In the genomic region with DNA sequence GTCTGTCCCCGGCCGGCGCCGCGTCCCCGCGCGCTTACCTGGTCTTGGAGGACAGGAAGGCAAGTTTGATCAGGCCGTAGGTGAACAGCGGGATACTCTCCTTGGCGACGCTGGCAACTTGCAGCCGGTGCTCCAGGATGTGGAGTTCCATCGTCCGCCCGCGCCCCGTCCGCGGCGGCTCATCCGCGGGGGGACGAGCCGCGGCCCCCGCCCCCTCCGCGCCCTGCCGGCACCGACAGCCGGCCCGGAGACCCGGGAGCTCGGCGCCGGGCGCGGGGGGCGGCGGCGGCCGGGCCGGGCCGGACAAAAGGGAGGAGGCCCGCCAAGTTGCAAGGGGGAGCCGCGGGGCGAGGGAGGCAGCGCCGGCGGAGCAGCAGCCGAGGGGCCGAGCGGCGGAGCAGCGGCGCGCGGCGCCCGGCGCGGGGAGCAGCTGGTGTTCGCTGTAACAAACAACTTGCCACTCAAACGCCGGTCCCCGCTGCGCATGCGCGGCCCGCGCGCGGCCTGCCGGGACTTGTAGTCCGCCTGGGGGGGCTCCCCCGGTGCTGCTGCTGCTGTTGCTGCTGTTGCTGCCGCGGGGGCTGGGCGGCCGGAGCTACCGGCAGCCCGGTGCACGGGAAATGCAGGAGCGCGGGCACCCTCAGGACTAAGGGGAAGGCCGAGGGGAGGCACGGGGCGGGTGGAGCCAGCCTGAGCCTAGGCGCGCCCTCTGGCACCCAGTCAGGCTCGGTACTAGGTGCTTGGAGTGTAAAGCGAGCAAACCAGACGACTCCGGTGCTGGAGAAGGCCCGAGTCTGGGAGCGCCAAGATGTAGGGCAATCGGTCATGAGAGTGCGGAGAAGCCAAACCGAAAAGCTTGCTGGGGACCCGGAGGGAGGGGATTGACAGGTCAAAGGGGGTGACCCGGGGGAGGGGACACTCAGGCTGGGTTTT, we compare ENCODE assay signal across 8 cellular contexts.
DNase-seq lines count a peak whose midpoint lies in the region; ATAC-seq and TF ChIP-seq lines count a peak whose summit lies in the region.
"Not testable (repeated sequence)": the region's sequence is repeated elsewhere in the genome, so short reads cannot be mapped to it uniquely, and the experiment has no call there.

No MANE protein-coding gene starts in this region.

- not testable (repeated sequence) for H3K4me1 Mint-ChIP-seq in CD8-positive, alpha-beta T cell (ENCODE audit: low read depth); activated CD8-positive, alpha-beta T cell treated with anti-CD3 and anti-CD28 coated beads for 36 hours (ENCODE audit: low read depth); memory B cell

- H3K9me3 ChIP-seq in CD8-positive, alpha-beta T cell (ENCODE audit: low read length); body of pancreas: not testable (repeated sequence)

- H3K27me3 ChIP-seq in CD8-positive, alpha-beta T cell (ENCODE audit: insufficient read depth, low read length); body of pancreas: not testable (repeated sequence)

- peak overlapping the region; percentile 55 for H3K4me3 Mint-ChIP-seq in CD8-positive, alpha-beta T cell
- H3K4me3 Mint-ChIP-seq in activated CD8-positive, alpha-beta T cell treated with anti-CD3 and anti-CD28 coated beads for 36 hours; memory B cell: not testable (repeated sequence)

- peak in 6 of 7 experiments; percentile 3 to 79 (median 50) for DNase-seq in CD8-positive, alpha-beta T cell
- DNase-seq in activated CD8-positive, alpha-beta T cell treated with anti-CD3 and anti-CD28 coated beads for 36 hours, result peak; percentile 66
- peak in 3 of 4 donors; percentile 50 to 66 (median 65) for DNase-seq in body of pancreas
- DNase-seq in memory B cell (ENCODE audit: low spot score in 2 of 2), result not testable (repeated sequence)
- DNase-seq in stimulated activated CD8-positive, alpha-beta memory T cell treated with anti-CD3 and anti-CD28 coated beads, Interleukin-12 subunit alpha, Interleukin-12 subunit beta, amount 100 ng/mL, for 1 hour (ENCODE audit: low read depth), result peak; percentile 15

- H3K27ac ChIP-seq in CD8-positive, alpha-beta T cell (ENCODE audit: low read depth, low read length); body of pancreas: not testable (repeated sequence)

- not testable (repeated sequence) for H3K4me1 ChIP-seq in CD8-positive, alpha-beta T cell (ENCODE audit: insufficient read depth, low read length); body of pancreas

- H3K27ac Mint-ChIP-seq in CD8-positive, alpha-beta T cell; activated CD8-positive, alpha-beta T cell treated with anti-CD3 and anti-CD28 coated beads for 36 hours; memory B cell: not testable (repeated sequence)

- not testable (repeated sequence) for H3K4me3 ChIP-seq in CD8-positive, alpha-beta T cell (ENCODE audit: low read depth, low read length); body of pancreas

- ATAC-seq in CD8-positive, alpha-beta T cell, result peak; percentile 86
- ATAC-seq in GM19467 (IDR thresholded peaks at IDR 0.05; ENCODE audit: unreplicated experiment) (peak; percentile 94), HG02870 (IDR thresholded peaks at IDR 0.05; ENCODE audit: unreplicated experiment) (peak; percentile 89), HG03558 (IDR thresholded peaks at IDR 0.05; ENCODE audit: extremely low read depth, unreplicated experiment) (peak; percentile 93), body of pancreas (peak; percentile 86), memory B cell (ENCODE audit: low read depth) (peak; percentile 94)
- peak; percentile 88 for ATAC-seq in activated CD8-positive, alpha-beta T cell treated with anti-CD3 and anti-CD28 coated beads for 36 hours

- TF ChIP-seq CTCF in CD8-positive, alpha-beta T cell (IDR thresholded peaks at IDR 0.05); activated CD8-positive, alpha-beta T cell treated with anti-CD3 and anti-CD28 coated beads for 36 hours (IDR thresholded peaks at IDR 0.05); body of pancreas (IDR thresholded peaks at IDR 0.05): not testable (repeated sequence)

- H3K36me3 Mint-ChIP-seq in CD8-positive, alpha-beta T cell; activated CD8-positive, alpha-beta T cell treated with anti-CD3 and anti-CD28 coated beads for 36 hours (ENCODE audit: low read depth); memory B cell: not testable (repeated sequence)

- WGBS in body of pancreas, 2 donors, result no CpG with 5 or more reads among the region's 103 CpGs

- intact Hi-C loops in CD8-positive, alpha-beta T cell (cut with DNase I, micrococcal nuclease); activated CD8-positive, alpha-beta T cell treated with anti-CD3 and anti-CD28 coated beads for 36 hours (cut with micrococcal nuclease); body of pancreas (cut with DNase I): not testable (repeated sequence)

- CTCF ChIA-PET in CD8-positive, alpha-beta T cell (lab: Charles Lee); activated CD8-positive, alpha-beta T cell treated with anti-CD3 and anti-CD28 coated beads for 36 hours (lab: Charles Lee): not testable (repeated sequence)

- not testable (repeated sequence) for H3K27me3 Mint-ChIP-seq in CD8-positive, alpha-beta T cell (ENCODE audit: low read depth); activated CD8-positive, alpha-beta T cell treated with anti-CD3 and anti-CD28 coated beads for 36 hours; memory B cell

- H3K36me3 ChIP-seq in CD8-positive, alpha-beta T cell (ENCODE audit: insufficient read depth, low read length); body of pancreas (replicated peaks in 1 of 2; ENCODE audit: insufficient read depth in 1 of 2, low read depth in 2 of 2): not testable (repeated sequence)

- not testable (repeated sequence) for H3K9me3 Mint-ChIP-seq in CD8-positive, alpha-beta T cell; activated CD8-positive, alpha-beta T cell treated with anti-CD3 and anti-CD28 coated beads for 36 hours; memory B cell

- peak in 2 of 3 donors; percentile 16 to 33 for TF ChIP-seq POLR2A in body of pancreas (IDR thresholded peaks at IDR 0.05)

- POLR2A ChIA-PET in CD8-positive, alpha-beta T cell (lab: Charles Lee); activated CD8-positive, alpha-beta T cell treated with anti-CD3 and anti-CD28 coated beads for 36 hours (lab: Charles Lee): not testable (repeated sequence)
